13 cellular contexts compared by ENCODE assay signal in the genomic region with DNA sequence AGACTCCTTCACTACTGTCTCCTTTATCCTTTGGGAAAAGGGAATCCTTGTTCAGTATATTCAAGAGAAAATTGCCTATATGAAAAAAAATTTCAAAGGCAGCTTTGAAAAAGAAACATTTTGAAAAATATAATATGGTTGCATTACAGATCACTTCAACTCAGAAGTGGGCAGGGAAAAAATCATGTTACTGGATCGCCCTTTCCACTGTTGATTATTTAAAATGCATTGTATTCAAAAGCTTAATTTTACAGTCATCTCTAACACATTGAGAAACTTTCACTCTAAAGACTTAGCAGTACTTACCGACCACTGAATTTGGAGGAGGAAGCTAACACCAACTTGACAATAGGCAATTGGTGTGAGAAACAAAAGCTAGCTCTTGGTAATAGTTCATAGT.
DNase-seq lines count a peak whose midpoint lies in the region; TF ChIP-seq lines count a peak whose summit lies in the region.
"Had no signal": no experiment of that assay in that cellular context is flagged by ENCODE, and none has a peak within 500 bp of the region (broad histone marks: within the 10 kb centered on the region; RNA-seq: fewer than 3 reads in every experiment).

No MANE protein-coding gene starts in this region.

- H3K9me2 ChIP-seq in MM.1S (replicated peaks; ENCODE audit: insufficient read depth, low read length) = no peaks in the 10 kb centered on the region

- H4K20me1 ChIP-seq in MM.1S (ENCODE audit: insufficient read depth, low read length) = no peaks in the 10 kb centered on the region

- H3K9ac ChIP-seq in MM.1S (ENCODE audit: low read length) (no peak overlapping the region), adipocyte (ENCODE audit: low read length) (no peak overlapping the region)

- intact Hi-C loops in dorsolateral prefrontal cortex (cut with DNase I) = no loop called here
- intact Hi-C loops in posterior vena cava (cut with DNase I) = no loop called here

- H3K4me1 Mint-ChIP-seq in neural crest cell = peaks cover 47% of the 10 kb centered on the region

- H3K9me3 ChIP-seq in MM.1S (replicated peaks; ENCODE audit: insufficient read depth, low read length) = no peaks in the 10 kb centered on the region
- H3K9me3 ChIP-seq in adipocyte (ENCODE audit: control insufficient read depth, low read length) = no peaks in the 10 kb centered on the region
- H3K9me3 ChIP-seq: stomach had no signal

- peak overlapping the region; percentile 99 for H3K4me3 Mint-ChIP-seq in neural crest cell

- peaks cover 5% of the 10 kb centered on the region; the same call in 1 of the 2 replicates for H3F3A ChIP-seq in MM.1S (ENCODE audit: insufficient read depth, low read length)

- no peaks in the 10 kb centered on the region for H3K36me3 Mint-ChIP-seq in neural crest cell (ENCODE audit: low read depth)

- H3K27me3 ChIP-seq in MM.1S (replicated peaks; ENCODE audit: insufficient read depth, low read length) = no peaks in the 10 kb centered on the region
- peaks cover 21% of the 10 kb centered on the region for H3K27me3 ChIP-seq in adipocyte (replicated peaks; ENCODE audit: control insufficient read depth, insufficient read depth, low read length)
- H3K27me3 ChIP-seq in dorsolateral prefrontal cortex = peaks cover 0 to 6% (median 0%) of the 10 kb centered on the region in 45 donors

- no peaks in the 10 kb centered on the region for H3K79me2 ChIP-seq in MM.1S (ENCODE audit: low read length)

- H3K4me3 ChIP-seq in MM.1S (ENCODE audit: low read length) (no peak overlapping the region), adipocyte (ENCODE audit: low read length) (no peak overlapping the region), dorsolateral prefrontal cortex (peak overlapping the region in 27 of 59 donors; percentile 4 to 87 (median 72))

- H3K9me3 Mint-ChIP-seq in neural crest cell = no peaks in the 10 kb centered on the region
- H3K9me3 Mint-ChIP-seq: activated CD4-positive, alpha-beta memory T cell treated with anti-CD3 and anti-CD28 coated beads, Interleukin-2, amount 10 ng/mL, durations not matched to agents 7 days and 5 days had no signal

- H3K27ac ChIP-seq in MM.1S (ENCODE audit: low read length) (no peak overlapping the region), dorsolateral prefrontal cortex (no peak overlapping the region)
- H3K27ac ChIP-seq: stomach had no signal

- DNase-seq in NCI-H748 treated with DMSO at 0.1 percent for 48 hours (lab: John Stamatoyannopoulos, UW) = peak; percentile 14
- no peak for DNase-seq in NCI-H748 (lab: John Stamatoyannopoulos, UW; ENCODE audit: unreplicated experiment)
- DNase-seq in MM.1S = no peak
- peak; percentile 8 for DNase-seq in adipocyte (ENCODE audit: low read depth)
- DNase-seq in neural crest cell (ENCODE audit: low read depth, low spot score) = no peak
- no peak for DNase-seq in dorsolateral prefrontal cortex
- no peak for DNase-seq in inferior parietal cortex (ENCODE audit: extremely low spot score)
- no peak for DNase-seq in posterior vena cava (ENCODE audit: low spot score)
- DNase-seq: activated CD4-positive, alpha-beta memory T cell treated with anti-CD3 and anti-CD28 coated beads, Interleukin-2, amount 10 ng/mL, durations not matched to agents 7 days and 5 days; DND-41; GOT3; NCI-H1105 treated with DMSO at 0.1 percent for 48 hours; stomach had no signal

- H2AFZ ChIP-seq in MM.1S (ENCODE audit: low read length) = no peak overlapping the region

- H3K36me3 ChIP-seq in MM.1S (replicated peaks; ENCODE audit: insufficient read depth, low read length) (no peaks in the 10 kb centered on the region), adipocyte (ENCODE audit: control insufficient read depth, insufficient read depth, low read length, severe bottlenecking) (no peaks in the 10 kb centered on the region)
- H3K36me3 ChIP-seq: stomach had no signal

- H3K27ac Mint-ChIP-seq in neural crest cell (ENCODE audit: unreplicated experiment) = no peak overlapping the region
- H3K27ac Mint-ChIP-seq: activated CD4-positive, alpha-beta memory T cell treated with anti-CD3 and anti-CD28 coated beads, Interleukin-2, amount 10 ng/mL, durations not matched to agents 7 days and 5 days had no signal

- H3K4me1 ChIP-seq in MM.1S (ENCODE audit: low read length) (peaks cover 5% of the 10 kb centered on the region), adipocyte (ENCODE audit: control insufficient read depth, insufficient read depth, low read length) (peaks cover 9% of the 10 kb centered on the region)

- peaks cover 15% of the 10 kb centered on the region for H3K27me3 Mint-ChIP-seq in neural crest cell (ENCODE audit: low read depth)

- TF ChIP-seq CTCF in MM.1S (IDR thresholded peaks at IDR 0.05; ENCODE audit: low read length) (no peak), neural crest cell (conservative IDR thresholded peaks at IDR 0.05) (no peak), dorsolateral prefrontal cortex (IDR thresholded peaks at IDR 0.05 in 54 of 56, conservative IDR thresholded peaks at IDR 0.05 in 2 of 56; ENCODE audit: low read depth in 1 of 56, partially characterized antibody in 56 of 56) (no peak)

- peak overlapping the region; percentile 65; the same call in 1 of the 2 replicates for H3K4me2 ChIP-seq in MM.1S (ENCODE audit: low read depth, low read length)

Comparison
In these comparisons a context has a peak if more than half of its experiments do, and no peak if none do; other contexts are left out.
1. DNase-seq: peak in NCI-H748 treated with DMSO at 0.1 percent for 48 hours (single experiment) and adipocyte (single experiment); none in NCI-H748 (single experiment), MM.1S (single experiment), neural crest cell (single experiment), dorsolateral prefrontal cortex (0 of 10), inferior parietal cortex (single experiment) and posterior vena cava (single experiment).